ENCODE assay signal across 23 cellular contexts in the genomic region with DNA sequence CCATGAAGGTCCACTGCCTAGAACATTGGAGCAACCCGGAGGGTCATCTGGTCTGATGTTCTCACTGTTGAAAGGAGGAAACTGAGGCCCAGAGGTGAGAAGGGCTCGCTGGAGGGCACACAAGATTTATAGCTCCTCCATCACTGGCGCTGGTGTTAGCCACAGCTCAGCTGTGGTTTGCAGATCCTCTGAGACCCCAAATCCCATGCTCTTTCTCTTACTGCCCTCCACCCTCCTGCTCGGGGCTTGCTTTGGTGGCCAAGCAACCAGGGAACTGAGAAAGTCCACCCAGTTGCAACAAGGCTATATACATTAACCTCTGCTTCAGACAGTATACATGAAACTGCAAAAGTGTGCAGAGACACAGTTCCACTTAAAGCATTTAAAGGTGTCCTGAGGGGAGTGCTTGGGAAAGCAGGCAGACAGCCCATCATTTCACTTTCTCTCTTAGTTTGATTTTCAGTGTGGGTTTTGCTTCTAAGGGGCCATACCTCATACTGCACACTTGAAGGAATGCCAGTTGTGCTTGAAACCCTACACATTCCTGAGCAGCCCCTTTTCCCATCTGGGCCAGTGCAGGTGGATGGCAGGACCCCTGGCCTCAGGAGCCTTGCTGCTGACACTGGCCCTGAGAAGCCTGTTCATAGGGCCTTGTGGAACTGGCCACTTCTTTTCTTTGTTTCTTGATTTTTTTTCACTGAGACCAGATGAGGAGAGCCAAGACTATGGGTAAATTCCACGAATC.
DNase-seq lines count a peak whose midpoint lies in the region; ATAC-seq, FAIRE-seq and TF ChIP-seq lines count a peak whose summit lies in the region.
"Had no signal": no experiment of that assay in that cellular context is flagged by ENCODE, and none has a peak within 500 bp of the region (broad histone marks: within the 10 kb centered on the region; RNA-seq: fewer than 3 reads in every experiment).

No MANE protein-coding gene starts in this region.

- ATAC-seq in GM19395 (IDR thresholded peaks at IDR 0.05; ENCODE audit: unreplicated experiment), result peak; percentile 23
- ATAC-seq in HG03039 (IDR thresholded peaks at IDR 0.05; ENCODE audit: unreplicated experiment), result peak; percentile 36
- ATAC-seq in right lobe of liver, result no peak

- H3K9me3 ChIP-seq in stomach, result no peaks in the 10 kb centered on the region
- no peaks in the 10 kb centered on the region for H3K9me3 ChIP-seq in hepatocyte (ENCODE audit: low read depth)
- no peaks in the 10 kb centered on the region for H3K9me3 ChIP-seq in right lobe of liver
- H3K9me3 ChIP-seq: left ventricle myocardium inferior, sigmoid colon, SJSA1 had no signal

- no peak for TF ChIP-seq CTCF in coronary artery (IDR thresholded peaks at IDR 0.05)
- TF ChIP-seq CTCF in stomach (IDR thresholded peaks at IDR 0.05), result no peak
- no peak for TF ChIP-seq CTCF in hepatocyte (IDR thresholded peaks at IDR 0.05; ENCODE audit: poor library complexity)
- no peak for TF ChIP-seq CTCF in right lobe of liver (IDR thresholded peaks at IDR 0.05)

- no peaks in the 10 kb centered on the region for H3K9me2 ChIP-seq in hepatocyte (replicated peaks; ENCODE audit: insufficient read depth)

- H3K36me3 ChIP-seq in stomach (no peaks in the 10 kb centered on the region), hepatocyte (replicated peaks; ENCODE audit: insufficient read depth, low read depth) (no peaks in the 10 kb centered on the region), right lobe of liver (no peaks in the 10 kb centered on the region)
- H3K36me3 ChIP-seq: left ventricle myocardium inferior, sigmoid colon, SJSA1 had no signal

- H3K27me3 ChIP-seq in stomach (no peaks in the 10 kb centered on the region), hepatocyte (no peaks in the 10 kb centered on the region), right lobe of liver (no peaks in the 10 kb centered on the region)
- H3K27me3 ChIP-seq: sigmoid colon, SJSA1 had no signal

- H3K4me3 ChIP-seq in coronary artery (no peak overlapping the region), stomach (no peak overlapping the region), hepatocyte (no peak overlapping the region), right lobe of liver (no peak overlapping the region)
- H3K4me3 ChIP-seq: left ventricle myocardium inferior, PC-9, sigmoid colon, SJSA1 had no signal

- H4K20me1 ChIP-seq in hepatocyte (ENCODE audit: insufficient read depth, poor library complexity, severe bottlenecking), result no peaks in the 10 kb centered on the region

- no peak for TF ChIP-seq EP300 in stomach (IDR thresholded peaks at IDR 0.05)

- H2AFZ ChIP-seq in hepatocyte, result no peak overlapping the region
- H2AFZ ChIP-seq: PC-9 had no signal

- no peaks in the 10 kb centered on the region for H3K79me2 ChIP-seq in hepatocyte

- DNase-seq in GM12892 (ENCODE audit: insufficient read length) (no peak), coronary artery (ENCODE audit: low spot score) (peak; percentile 24), stomach (no peak), hepatocyte (ENCODE audit: low spot score) (no peak), right lobe of liver (no peak)
- no peak for DNase-seq in stimulated activated CD4-positive, alpha-beta T cell treated with anti-CD3 and anti-CD28 coated beads, Interleukin-4, amount 100 ng/mL, for 1 hour
- DNase-seq: amygdala; caudate nucleus; CD4-positive, alpha-beta T cell; DMS53; effector memory CD4-positive, alpha-beta T cell; glutamatergic neuron; Kasumi-1; left ventricle myocardium inferior; NCI-H1105 treated with DMSO at 0.1 percent for 48 hours; NCI-H2107; NCI-H524 treated with DMSO at 0.1 percent for 48 hours; sigmoid colon had no signal

- intact Hi-C loops in stomach (cut with DNase I; ENCODE audit: low total_unique reads) (no loop called here), right lobe of liver (cut with DNase I) (no loop called here)

- H3K4me1 ChIP-seq in stomach (no peaks in the 10 kb centered on the region), hepatocyte (ENCODE audit: insufficient read depth) (peaks cover 30% of the 10 kb centered on the region), right lobe of liver (peaks cover 0 to 7% (median 0%) of the 10 kb centered on the region in 4 donors)

- 76 to 88% (median 77%) methylated on average over 5 of the region's 5 CpGs for WGBS in stomach, 5 donors
- WGBS in hepatocyte (ENCODE audit: low lambda C conversion rate, missing lambda C conversion rate), result 90% methylated on average over 5 of the region's 5 CpGs
- WGBS in right lobe of liver (ENCODE audit: insufficient coverage, low coverage, low lambda C conversion rate, missing lambda C conversion rate), result 70% methylated on average over 2 of the region's 5 CpGs

- no peak overlapping the region for H3K4me2 ChIP-seq in hepatocyte
- H3K4me2 ChIP-seq: PC-9 had no signal

- peak; percentile 75 for FAIRE-seq in GM12892 (lab: Jason Lieb, UNC)
- FAIRE-seq: urothelium cell line had no signal

- no peak overlapping the region for H3K27ac ChIP-seq in coronary artery
- no peak overlapping the region for H3K27ac ChIP-seq in stomach
- no peak overlapping the region for H3K27ac ChIP-seq in hepatocyte
- H3K27ac ChIP-seq in right lobe of liver, result no peak overlapping the region
- H3K27ac ChIP-seq: left ventricle myocardium inferior, PC-9, sigmoid colon, SJSA1 had no signal

- TF ChIP-seq POLR2A in GM12892 (IDR thresholded peaks at IDR 0.05; ENCODE audit: low read depth, low read length) (no peak), stomach (IDR thresholded peaks at IDR 0.05) (no peak), right lobe of liver (IDR thresholded peaks at IDR 0.05) (no peak)

Comparison
In these comparisons a context has a peak if more than half of its experiments do, and no peak if none do; other contexts are left out.
1. ATAC-seq: peak in GM19395 (single experiment) and HG03039 (single experiment); none in right lobe of liver (0 of 4).